In the genomic region with DNA sequence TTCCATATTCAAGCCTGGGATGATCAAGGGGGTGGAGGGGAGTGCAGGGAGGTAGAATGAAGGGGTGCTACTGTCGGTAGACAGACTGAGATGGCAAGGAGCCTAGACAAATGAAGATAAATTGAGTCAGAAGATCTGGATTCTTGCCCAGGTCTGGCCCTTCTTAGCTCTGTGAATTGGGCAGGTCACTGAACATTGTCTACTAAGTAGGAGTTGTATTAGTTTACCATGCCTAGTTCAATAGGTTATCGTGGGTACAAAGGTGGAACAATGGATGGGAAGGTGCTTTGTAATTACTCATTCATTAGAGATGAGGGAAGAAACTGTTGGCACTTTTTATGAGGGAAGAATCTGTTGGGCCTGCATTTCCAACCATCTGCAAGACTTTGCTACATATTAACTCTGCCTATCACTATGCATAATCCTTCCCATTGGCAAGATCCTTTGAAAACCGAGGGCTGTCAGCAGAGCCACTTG, we compare ENCODE assay signal across 1 cellular context.
TF ChIP-seq lines count a peak whose summit lies in the region.

No MANE protein-coding gene starts in this region.

TF ChIP-seq in HepG2, 621 proteins besides CTCF, POLR2A, EP300 and RAD21 (continued from another document):
- TF ChIP-seq, protein P1, sequence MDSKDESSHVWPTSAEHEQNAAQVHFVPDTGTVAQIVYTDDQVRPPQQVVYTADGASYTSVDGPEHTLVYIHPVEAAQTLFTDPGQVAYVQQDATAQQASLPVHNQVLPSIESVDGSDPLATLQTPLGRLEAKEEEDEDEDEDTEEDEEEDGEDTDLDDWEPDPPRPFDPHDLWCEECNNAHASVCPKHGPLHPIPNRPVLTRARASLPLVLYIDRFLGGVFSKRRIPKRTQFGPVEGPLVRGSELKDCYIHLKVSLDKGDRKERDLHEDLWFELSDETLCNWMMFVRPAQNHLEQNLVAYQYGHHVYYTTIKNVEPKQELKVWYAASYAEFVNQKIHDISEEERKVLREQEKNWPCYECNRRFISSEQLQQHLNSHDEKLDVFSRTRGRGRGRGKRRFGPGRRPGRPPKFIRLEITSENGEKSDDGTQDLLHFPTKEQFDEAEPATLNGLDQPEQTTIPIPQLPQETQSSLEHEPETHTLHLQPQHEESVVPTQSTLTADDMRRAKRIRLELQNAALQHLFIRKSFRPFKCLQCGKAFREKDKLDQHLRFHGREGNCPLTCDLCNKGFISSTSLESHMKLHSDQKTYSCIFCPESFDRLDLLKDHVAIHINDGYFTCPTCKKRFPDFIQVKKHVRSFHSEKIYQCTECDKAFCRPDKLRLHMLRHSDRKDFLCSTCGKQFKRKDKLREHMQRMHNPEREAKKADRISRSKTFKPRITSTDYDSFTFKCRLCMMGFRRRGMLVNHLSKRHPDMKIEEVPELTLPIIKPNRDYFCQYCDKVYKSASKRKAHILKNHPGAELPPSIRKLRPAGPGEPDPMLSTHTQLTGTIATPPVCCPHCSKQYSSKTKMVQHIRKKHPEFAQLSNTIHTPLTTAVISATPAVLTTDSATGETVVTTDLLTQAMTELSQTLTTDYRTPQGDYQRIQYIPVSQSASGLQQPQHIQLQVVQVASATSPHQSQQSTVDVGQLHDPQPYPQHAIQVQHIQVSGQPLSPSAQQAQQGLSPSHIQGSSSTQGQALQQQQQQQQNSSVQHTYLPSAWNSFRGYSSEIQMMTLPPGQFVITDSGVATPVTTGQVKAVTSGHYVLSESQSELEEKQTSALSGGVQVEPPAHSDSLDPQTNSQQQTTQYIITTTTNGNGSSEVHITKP (CRISPR knock-in tag; IDR thresholded peaks at IDR 0.05; ENCODE audit: low read depth), result no peak
